Comparison of ENCODE assay signal across 1 cellular context in genomic region chr22:43114958-43115357, GRCh38.
TF ChIP-seq lines count a peak whose summit lies in the region.

No MANE protein-coding gene starts in this region.

TF ChIP-seq in GM12878, 131 proteins besides CTCF, POLR2A, EP300 and RAD21:
- TF ChIP-seq CREB1 (IDR thresholded peaks at IDR 0.05; ENCODE audit: low read depth): no peak
- TF ChIP-seq MXI1 (IDR thresholded peaks at IDR 0.05; ENCODE audit: low read depth, low read length): no peak
- no peak for TF ChIP-seq NR2C2 (IDR thresholded peaks at IDR 0.05; ENCODE audit: borderline replicate concordance, control insufficient read depth, insufficient read length, low read depth)
- 0 out of 2 replicates have a peak, but pooled peaks have one; percentile 4 for TF ChIP-seq SPI1 (IDR thresholded peaks at IDR 0.05; ENCODE audit: borderline replicate concordance, insufficient read depth, low read depth, low read length)
